Comparison of ENCODE assay signal across 13 cellular contexts in genomic region chr10:18233775-18234174, GRCh38.
DNase-seq lines count a peak whose midpoint lies in the region; ATAC-seq, FAIRE-seq and TF ChIP-seq lines count a peak whose summit lies in the region.
"Had no signal": no experiment of that assay in that cellular context is flagged by ENCODE, and none has a peak within 500 bp of the region (broad histone marks: within the 10 kb centered on the region; RNA-seq: fewer than 3 reads in every experiment).

No MANE protein-coding gene starts in this region.

- RAD21 ChIA-PET in GM12878 (lab: Charles Lee; ENCODE audit: unreplicated experiment), result interaction anchor here (0.9 kb wide), 1 partner anchor 386 kb away, joined by 3 read pairs; no protein-coding TSS in a partner anchor

- intact Hi-C loops in GM12878 (cut with micrococcal nuclease; ENCODE audit: unreplicated experiment), result no loop called here

- no peak overlapping the region for H3K9ac ChIP-seq in GM12878 (ENCODE audit: control insufficient read depth, insufficient read depth, low read length)
- no peak overlapping the region for H3K9ac ChIP-seq in iPS-18a (ENCODE audit: low read length)

- SMC1A ChIA-PET in GM12878 (lab: Charles Lee; ENCODE audit: uncharacterized antibody, unreplicated experiment), result interaction anchor here (0.9 to 1.3 kb wide), 3 partner anchors 10 to 21 kb away, joined by 3 to 4 read pairs (median 3); no protein-coding TSS in a partner anchor

- no peak for FAIRE-seq in GM12878 (lab: Jason Lieb, UNC)

- ATAC-seq in GM12878, result peak; percentile 72

- H3K4me3 Mint-ChIP-seq in type B pancreatic cell, result no peak overlapping the region
- H3K4me3 Mint-ChIP-seq: activated B cell treated with CpG ODN at 0.5 μM for 24 hours had no signal

- CTCF ChIA-PET in GM12878 (lab: Yijun Ruan, JAX), result interaction anchor here (0.9 to 1.6 kb wide), 5 partner anchors 9 to 386 kb away, joined by 3 to 5 read pairs (median 3); no protein-coding TSS in a partner anchor

- POLR2A ChIA-PET in GM12878 (lab: Charles Lee), result no interaction called here

- H3K27ac Mint-ChIP-seq in type B pancreatic cell, result no peak overlapping the region
- H3K27ac Mint-ChIP-seq: activated B cell treated with CpG ODN at 0.5 μM for 24 hours had no signal

- TF ChIP-seq CTCF in GM12878 (IDR thresholded peaks at IDR 0.05 in 2 of 3, conservative IDR thresholded peaks at IDR 0.05 in 1 of 3; ENCODE audit: control insufficient read depth in 2 of 3, extremely low read depth in 1 of 3, insufficient read depth in 1 of 3, low read depth in 3 of 3, low read length in 3 of 3) (peak in 2 of 3 experiments; percentile 24 to 29; a peak in 2 of 6 replicates), type B pancreatic cell (conservative IDR thresholded peaks at IDR 0.05) (peak; percentile 57)

- no peaks in the 10 kb centered on the region for H3K9me3 ChIP-seq in GM12878 (replicated peaks; ENCODE audit: control insufficient read depth, insufficient read depth, low read length)
- no peaks in the 10 kb centered on the region for H3K9me3 ChIP-seq in iPS-18a (ENCODE audit: control insufficient read depth, low read depth, low read length)

- peaks cover 11% of the 10 kb centered on the region for H3K27me3 Mint-ChIP-seq in type B pancreatic cell
- H3K27me3 Mint-ChIP-seq: activated B cell treated with CpG ODN at 0.5 μM for 24 hours had no signal

- no peak overlapping the region for H3K4me2 ChIP-seq in GM12878 (ENCODE audit: control insufficient read depth, insufficient read depth)

- no peak overlapping the region for H3K4me3 ChIP-seq in GM12878
- H3K4me3 ChIP-seq in iPS-18a (ENCODE audit: low read length), result peak overlapping the region; percentile 22

- H3K36me3 ChIP-seq in GM12878 (ENCODE audit: control insufficient read depth in 2 of 2, insufficient read depth in 2 of 2, low read length in 1 of 2) (no peaks in the 10 kb centered on the region), iPS-18a (ENCODE audit: control insufficient read depth, low read depth, low read length) (no peaks in the 10 kb centered on the region)

- no peaks in the 10 kb centered on the region for H3K79me2 ChIP-seq in GM12878 (ENCODE audit: control insufficient read depth, insufficient read depth, low read length)

- DNase-seq in SKM-1 treated with dmso at 0.1 percent for 144 hours (lab: John Stamatoyannopoulos, UW; ENCODE audit: unreplicated experiment) (peak; percentile 4), SKM-1 (lab: John Stamatoyannopoulos, UW; ENCODE audit: unreplicated experiment) (no peak), GM12878 (ENCODE audit: low read depth, low spot score) (no peak), type B pancreatic cell (ENCODE audit: extremely low spot score, unreplicated experiment) (no peak), COLO668 (lab: John Stamatoyannopoulos, UW; ENCODE audit: unreplicated experiment) (no peak), Ammon's horn (ENCODE audit: low spot score) (no peak)
- DNase-seq in activated CD4-positive, alpha-beta T cell treated with anti-CD3 and anti-CD28 coated beads for 1 hour, result no peak
- DNase-seq: activated B cell treated with CpG ODN at 0.5 μM for 24 hours, activated gamma-delta T cell, hippocampal formation, NCI-H1930 had no signal

- no peaks in the 10 kb centered on the region for H3K4me1 Mint-ChIP-seq in type B pancreatic cell (ENCODE audit: unreplicated experiment)
- H3K4me1 Mint-ChIP-seq: activated B cell treated with CpG ODN at 0.5 μM for 24 hours had no signal

- no peak overlapping the region for H2AFZ ChIP-seq in GM12878 (ENCODE audit: control insufficient read depth, low read depth, low read length)

- in situ Hi-C loops in GM12878 (cut with MboI), result no loop called here

- no peak for TF ChIP-seq EP300 in GM12878 (IDR thresholded peaks at IDR 0.05; ENCODE audit: borderline replicate concordance in 1 of 2, control insufficient read depth in 1 of 2, low read depth in 2 of 2, low read length in 2 of 2)

- TF ChIP-seq RAD21 in GM12878 (IDR thresholded peaks at IDR 0.05; ENCODE audit: insufficient read depth, low read depth, low read length), result peak; percentile 30; the same call in 1 of the 2 replicates

- 11% methylated on average over 8 of the region's 8 CpGs for WGBS in GM12878 (ENCODE audit: insufficient coverage, insufficient replicate concordance, low lambda C conversion rate, missing lambda C conversion rate)

- peaks cover 0 to 3% of the 10 kb centered on the region in 2 experiments; a peak in 2 of 4 replicates for H3K27me3 ChIP-seq in GM12878 (replicated peaks in 1 of 2; ENCODE audit: control insufficient read depth in 2 of 2, insufficient read depth in 2 of 2, low read length in 1 of 2)
- no peaks in the 10 kb centered on the region for H3K27me3 ChIP-seq in iPS-18a (ENCODE audit: control insufficient read depth, insufficient read depth, low read length)

- no peaks in the 10 kb centered on the region for H3K4me1 ChIP-seq in GM12878 (ENCODE audit: control insufficient read depth, insufficient read depth, low read length)
- peaks cover 12% of the 10 kb centered on the region for H3K4me1 ChIP-seq in iPS-18a (ENCODE audit: control insufficient read depth, low read depth, low read length)

- no peak overlapping the region for H3K27ac ChIP-seq in GM12878 (ENCODE audit: control insufficient read depth, insufficient read depth)
- no peak overlapping the region for H3K27ac ChIP-seq in iPS-18a (ENCODE audit: low read length)
- H3K27ac ChIP-seq: RWPE1 had no signal

- no TSS peak for BruUV-seq in GM12878 (replicated peaks; lab: Mats Ljungman, UMichigan)

- H3K9me3 Mint-ChIP-seq in type B pancreatic cell, result peaks cover 3% of the 10 kb centered on the region
- H3K9me3 Mint-ChIP-seq: activated B cell treated with CpG ODN at 0.5 μM for 24 hours had no signal

- no peak for TF ChIP-seq POLR2A in GM12878 (IDR thresholded peaks at IDR 0.05; ENCODE audit: low read depth, low read length)

- no peaks in the 10 kb centered on the region for H3K36me3 Mint-ChIP-seq in type B pancreatic cell

- no peaks in the 10 kb centered on the region for H4K20me1 ChIP-seq in GM12878 (ENCODE audit: control insufficient read depth, insufficient read depth)

TF ChIP-seq in GM12878, 131 proteins besides CTCF, POLR2A, EP300 and RAD21:
- peak; percentile 54; the same call in 1 of the 2 replicates for TF ChIP-seq PAX5 (IDR thresholded peaks at IDR 0.05; ENCODE audit: borderline replicate concordance, low read depth, low read length)
- no peak for TF ChIP-seq IRF3 (IDR thresholded peaks at IDR 0.05)
